ENCODE assay signal across 8 cellular contexts in genomic region chr12:14664434-14665023, GRCh38. TPM values are rescaled to one million over a fixed set of nuclear protein-coding genes. Genes with fewer than 3 reads are reported as not detected.
DNase-seq lines count a peak whose midpoint lies in the region; ATAC-seq, FAIRE-seq and TF ChIP-seq lines count a peak whose summit lies in the region.

No MANE protein-coding gene starts in this region.

- H3K79me2 ChIP-seq in PC-3 (ENCODE audit: low read length), result no peaks in the 10 kb centered on the region

- H3K4me1 ChIP-seq in PC-3 (ENCODE audit: insufficient read depth, low read length), result no peaks in the 10 kb centered on the region
- H3K4me1 ChIP-seq in lower lobe of right lung, result no peaks in the 10 kb centered on the region

- H3K27me3 Mint-ChIP-seq in activated CD8-positive, alpha-beta memory T cell treated with anti-CD3 and anti-CD28 coated beads, Interleukin-2, amount 10 ng/mL, durations not matched to agents 7 days and 5 days, result peaks cover 7% of the 10 kb centered on the region

- no peak overlapping the region for H3K9ac ChIP-seq in PC-3 (ENCODE audit: low read length)

- no peak overlapping the region for H2AFZ ChIP-seq in PC-3 (ENCODE audit: low read length)

- H3K27me3 ChIP-seq in PC-3 (ENCODE audit: low read length), result peaks cover 4% of the 10 kb centered on the region; the same call in 1 of the 2 replicates
- no peaks in the 10 kb centered on the region for H3K27me3 ChIP-seq in lower lobe of right lung (ENCODE audit: low read depth)

- ATAC-seq in activated CD8-positive, alpha-beta memory T cell treated with anti-CD3 and anti-CD28 coated beads, Interleukin-2, amount 10 ng/mL, durations not matched to agents 7 days and 5 days, result peak; percentile 51
- 0 out of 2 replicates have a peak, but pooled peaks have one; percentile 35 for ATAC-seq in PC-3
- peak; percentile 64 to 70 for ATAC-seq in lower lobe of right lung
- ATAC-seq in HG02623 (IDR thresholded peaks at IDR 0.05; ENCODE audit: unreplicated experiment), result no peak

- FAIRE-seq in HTR-8/SVneo (lab: Jason Lieb, UNC), result no peak

- H4K20me1 ChIP-seq in PC-3 (ENCODE audit: low read length), result no peaks in the 10 kb centered on the region

- CTCF ChIA-PET in activated CD8-positive, alpha-beta memory T cell treated with anti-CD3 and anti-CD28 coated beads, Interleukin-2, amount 10 ng/mL, durations not matched to agents 7 days and 5 days (lab: Charles Lee), result interaction anchor here (0.6 to 7.3 kb wide), 6 partner anchors 10 to 478 kb away, joined by 3 to 54 read pairs (median 3); no protein-coding TSS in a partner anchor
- CTCF ChIA-PET in PC-3 (lab: Charles Lee), result no interaction called here

- DNase-seq in activated CD8-positive, alpha-beta memory T cell treated with anti-CD3 and anti-CD28 coated beads, Interleukin-2, amount 10 ng/mL, durations not matched to agents 7 days and 5 days, result no peak
- no peak for DNase-seq in activated CD8-positive, alpha-beta memory T cell treated with anti-CD3 and anti-CD28 coated beads, Interleukin-2, amount 50 U/mL, for 48 hours
- DNase-seq in HTR-8/SVneo (ENCODE audit: insufficient read length, low spot score) (peak; percentile 7), PC-3 (peak; percentile 66), cerebellar cortex (ENCODE audit: low spot score) (peak; percentile 37), lower lobe of right lung (no peak), mesenteric fat pad (ENCODE audit: low spot score) (no peak)

- no peak overlapping the region for H3K4me2 ChIP-seq in PC-3 (ENCODE audit: low read length)

- TF ChIP-seq CTCF in PC-3 (conservative IDR thresholded peaks at IDR 0.05; ENCODE audit: low read depth, low read length), result peak; percentile 60; the same call in 1 of the 2 replicates
- peak; percentile 59 for TF ChIP-seq CTCF in lower lobe of right lung (IDR thresholded peaks at IDR 0.05)

- no peaks in the 10 kb centered on the region for H3K36me3 Mint-ChIP-seq in activated CD8-positive, alpha-beta memory T cell treated with anti-CD3 and anti-CD28 coated beads, Interleukin-2, amount 10 ng/mL, durations not matched to agents 7 days and 5 days

- H3K9me3 Mint-ChIP-seq in activated CD8-positive, alpha-beta memory T cell treated with anti-CD3 and anti-CD28 coated beads, Interleukin-2, amount 10 ng/mL, durations not matched to agents 7 days and 5 days (ENCODE audit: low read depth), result no peaks in the 10 kb centered on the region

- POLR2A ChIA-PET in PC-3 (lab: Charles Lee; ENCODE audit: unreplicated experiment), result no interaction called here

- BruUV-seq in PC-3 (replicated peaks; lab: Mats Ljungman, UMichigan), result no TSS peak

- H3K27ac ChIP-seq in PC-3 (ENCODE audit: low read length) (no peak overlapping the region), lower lobe of right lung (no peak overlapping the region)

- intact Hi-C loops in PC-3 (cut with micrococcal nuclease) (loop anchor here (1.0 to 2.0 kb wide), 4 partner anchors 34 to 478 kb away; no protein-coding TSS in a partner anchor), lower lobe of right lung (cut with DNase I) (no loop called here)

- H3K9me3 ChIP-seq in PC-3 (ENCODE audit: low read length) (no peaks in the 10 kb centered on the region), lower lobe of right lung (no peaks in the 10 kb centered on the region)

- no peak overlapping the region for H3K4me3 ChIP-seq in PC-3 (ENCODE audit: low read length)
- H3K4me3 ChIP-seq in lower lobe of right lung, result no peak overlapping the region

- H3F3A ChIP-seq in PC-3 (ENCODE audit: low read length, unreplicated experiment), result no peaks in the 10 kb centered on the region

- H3K27ac Mint-ChIP-seq in activated CD8-positive, alpha-beta memory T cell treated with anti-CD3 and anti-CD28 coated beads, Interleukin-2, amount 10 ng/mL, durations not matched to agents 7 days and 5 days, result no peak overlapping the region

- peaks cover 11% of the 10 kb centered on the region for H3K4me1 Mint-ChIP-seq in activated CD8-positive, alpha-beta memory T cell treated with anti-CD3 and anti-CD28 coated beads, Interleukin-2, amount 10 ng/mL, durations not matched to agents 7 days and 5 days

- H3K36me3 ChIP-seq in PC-3 (ENCODE audit: low read depth, low read length) (no peaks in the 10 kb centered on the region), lower lobe of right lung (no peaks in the 10 kb centered on the region)

- H3K9me2 ChIP-seq in PC-3 (replicated peaks; ENCODE audit: low read length), result no peaks in the 10 kb centered on the region

- H3K4me3 Mint-ChIP-seq in activated CD8-positive, alpha-beta memory T cell treated with anti-CD3 and anti-CD28 coated beads, Interleukin-2, amount 10 ng/mL, durations not matched to agents 7 days and 5 days, result no peak overlapping the region

RNA-seq across cellular contexts. Expression of gene GUCY2C, which starts 31.9 kb away (rescaled TPM):
- not detected for total RNA-seq in activated CD8-positive, alpha-beta memory T cell treated with anti-CD3 and anti-CD28 coated beads, Interleukin-2, amount 10 ng/mL, durations not matched to agents 7 days and 5 days
- total RNA-seq in PC-3 (2014; rRNA removed), result not detected in 2 replicates
- total RNA-seq in lower lobe of right lung, result not detected
- total RNA-seq in mesenteric fat pad, result not detected

Comparison
In these comparisons a context has a peak if more than half of its experiments do, and no peak if none do; other contexts are left out.
1. DNase-seq: peak in HTR-8/SVneo (single experiment), PC-3 (single experiment) and cerebellar cortex (single experiment); none in activated CD8-positive, alpha-beta memory T cell treated with anti-CD3 and anti-CD28 coated beads, Interleukin-2, amount 10 ng/mL, durations not matched to agents 7 days and 5 days (single experiment), activated CD8-positive, alpha-beta memory T cell treated with anti-CD3 and anti-CD28 coated beads, Interleukin-2, amount 50 U/mL, for 48 hours (single experiment), lower lobe of right lung (single experiment) and mesenteric fat pad (single experiment).